ENCODE assay signal across 8 cellular contexts in genomic region chr4:86934147-86934771, GRCh38. TPM values are rescaled to one million over a fixed set of nuclear protein-coding genes. Genes with fewer than 3 reads are reported as not detected.
DNase-seq lines count a peak whose midpoint lies in the region; ATAC-seq and TF ChIP-seq lines count a peak whose summit lies in the region.

No MANE protein-coding gene starts in this region.

- no peaks in the 10 kb centered on the region for H3K36me3 ChIP-seq in iPS-18a (ENCODE audit: control insufficient read depth, low read depth, low read length)

- DNase-seq in HT-29 (ENCODE audit: low spot score) (peak; percentile 59), AG08395 (ENCODE audit: low spot score) (no peak), DMS114 treated with DMSO at 0.1 percent for 48 hours (lab: John Stamatoyannopoulos, UW; ENCODE audit: unreplicated experiment) (no peak), OCI-M2 (lab: John Stamatoyannopoulos, UW; ENCODE audit: unreplicated experiment) (no peak)

- H3K9ac ChIP-seq in iPS-18a (ENCODE audit: low read length), result peak overlapping the region; percentile 44

- no peaks in the 10 kb centered on the region for H3K9me3 ChIP-seq in iPS-18a (ENCODE audit: control insufficient read depth, low read depth, low read length)

- H3K36me3 Mint-ChIP-seq in activated naive CD4-positive, alpha-beta T cell treated with anti-CD3 and anti-CD28 coated beads, Interleukin-2, amount 50 U/mL, for 24 hours, result peaks cover 5% of the 10 kb centered on the region
- H3K36me3 Mint-ChIP-seq in stimulated activated memory B cell treated with anti-CD40 and anti-IgM and Interleukin-4, amounts not matched to agents 10 μg/mL and 1 μg/mL and 100 μg/mL, for 72 hours, result peaks cover 15% of the 10 kb centered on the region

- H3K4me3 ChIP-seq in iPS-18a (ENCODE audit: low read length), result peak overlapping the region; percentile 94

- peaks cover 24% of the 10 kb centered on the region for H3K4me1 ChIP-seq in iPS-18a (ENCODE audit: control insufficient read depth, low read depth, low read length)

- no peak for ATAC-seq in stimulated activated memory B cell treated with anti-CD40 and anti-IgM and Interleukin-4, amounts not matched to agents 10 μg/mL and 1 μg/mL and 100 μg/mL, for 72 hours

- H3K27me3 Mint-ChIP-seq in activated naive CD4-positive, alpha-beta T cell treated with anti-CD3 and anti-CD28 coated beads, Interleukin-2, amount 50 U/mL, for 24 hours, result no peaks in the 10 kb centered on the region
- no peaks in the 10 kb centered on the region for H3K27me3 Mint-ChIP-seq in stimulated activated memory B cell treated with anti-CD40 and anti-IgM and Interleukin-4, amounts not matched to agents 10 μg/mL and 1 μg/mL and 100 μg/mL, for 72 hours

- TF ChIP-seq CTCF in 22Rv1 (IDR thresholded peaks at IDR 0.05), result no peak

- peak overlapping the region; percentile 89 for H3K27ac Mint-ChIP-seq in activated naive CD4-positive, alpha-beta T cell treated with anti-CD3 and anti-CD28 coated beads, Interleukin-2, amount 50 U/mL, for 24 hours
- H3K27ac Mint-ChIP-seq in stimulated activated memory B cell treated with anti-CD40 and anti-IgM and Interleukin-4, amounts not matched to agents 10 μg/mL and 1 μg/mL and 100 μg/mL, for 72 hours, result peak overlapping the region; percentile 86

- peaks cover 46% of the 10 kb centered on the region for H3K4me1 Mint-ChIP-seq in activated naive CD4-positive, alpha-beta T cell treated with anti-CD3 and anti-CD28 coated beads, Interleukin-2, amount 50 U/mL, for 24 hours
- H3K4me1 Mint-ChIP-seq in stimulated activated memory B cell treated with anti-CD40 and anti-IgM and Interleukin-4, amounts not matched to agents 10 μg/mL and 1 μg/mL and 100 μg/mL, for 72 hours, result peaks cover 53% of the 10 kb centered on the region

- peak overlapping the region; percentile 91 for H3K27ac ChIP-seq in 22Rv1
- H3K27ac ChIP-seq in iPS-18a (ENCODE audit: low read length), result no peak overlapping the region

- no peaks in the 10 kb centered on the region for H3K9me3 Mint-ChIP-seq in activated naive CD4-positive, alpha-beta T cell treated with anti-CD3 and anti-CD28 coated beads, Interleukin-2, amount 50 U/mL, for 24 hours
- no peaks in the 10 kb centered on the region for H3K9me3 Mint-ChIP-seq in stimulated activated memory B cell treated with anti-CD40 and anti-IgM and Interleukin-4, amounts not matched to agents 10 μg/mL and 1 μg/mL and 100 μg/mL, for 72 hours

- H3K4me3 Mint-ChIP-seq in activated naive CD4-positive, alpha-beta T cell treated with anti-CD3 and anti-CD28 coated beads, Interleukin-2, amount 50 U/mL, for 24 hours, result peak overlapping the region; percentile 91
- peak overlapping the region; percentile 87 for H3K4me3 Mint-ChIP-seq in stimulated activated memory B cell treated with anti-CD40 and anti-IgM and Interleukin-4, amounts not matched to agents 10 μg/mL and 1 μg/mL and 100 μg/mL, for 72 hours

- no peaks in the 10 kb centered on the region for H3K27me3 ChIP-seq in iPS-18a (ENCODE audit: control insufficient read depth, insufficient read depth, low read length)

RNA-seq across cellular contexts. Expression of gene AFF1, which starts 0.6 kb away (rescaled TPM):
- total RNA-seq in HT-29 (2014; rRNA removed; shearing (Covaris generic)), result 22.6 and 25.6 TPM in 2 replicates

RNA-seq across cellular contexts. Expression of gene C4orf36, which starts 42.0 kb away (rescaled TPM):
- 0.10 and 0.41 TPM in 2 replicates for total RNA-seq in HT-29 (2014; rRNA removed; shearing (Covaris generic))
